In genomic region chr3:95609411-95609810, GRCh38 we compare ENCODE assay signal across 29 cellular contexts.
"Had no signal": no experiment of that assay in that cellular context is flagged by ENCODE, and none has a peak within 500 bp of the region (broad histone marks: within the 10 kb centered on the region; RNA-seq: fewer than 3 reads in every experiment).

No MANE protein-coding gene starts in this region.

- H3K79me2 ChIP-seq: parathyroid adenoma had no signal

- H3K4me3 ChIP-seq: ovary, psoas muscle, right lobe of liver, skin epidermis, smooth muscle cell, spleen, suprapubic skin, testis, tibial artery, transverse colon, upper lobe of right lung, uterus had no signal

- H3K27ac ChIP-seq: neutrophil, ovary, parathyroid adenoma, psoas muscle, right lobe of liver, skin epidermis, spleen, suprapubic skin, testis, tibial artery, transverse colon, upper lobe of right lung, uterus had no signal

- H3K9me3 ChIP-seq: neutrophil, ovary, psoas muscle, right lobe of liver, testis, uterus had no signal

- H3K4me2 ChIP-seq: smooth muscle cell had no signal

- ATAC-seq: naive thymus-derived CD8-positive, alpha-beta T cell; natural killer cell treated with Interleukin-12 subunit alpha and Interleukin-12 subunit beta and Interleukin-15 and Interleukin-18, amount 100 ng/mL, for 72 hours; psoas muscle; right cardiac atrium; right lobe of liver; stimulated activated memory B cell treated with anti-CD40 and anti-IgM and Interleukin-4, amounts not matched to agents 10 μg/mL and 1 μg/mL and 100 μg/mL, for 72 hours; stimulated activated naive CD8-positive, alpha-beta T cell treated with anti-CD3 and anti-CD28 coated beads, Interleukin-15, amount 100 ng/mL, for 72 hours; stimulated activated naive CD8-positive, alpha-beta T cell treated with anti-CD3 and anti-CD28 coated beads, Interleukin-15, Interleukin-2, amounts not matched to agents 100 U/mL and 50 U/mL, for 24 hours; upper lobe of right lung had no signal

- DNase-seq: naive thymus-derived CD8-positive, alpha-beta T cell; nephron progenitor cell; nucleus accumbens; ovary; posterior cingulate gyrus; psoas muscle; right cardiac atrium; right lobe of liver; spleen; stimulated activated CD4-positive, alpha-beta T cell treated with anti-CD3 and anti-CD28 coated beads, Interleukin-12 subunit alpha, Interleukin-12 subunit beta, amount 100 ng/mL, for 4 hours; stimulated activated CD4-positive, alpha-beta T cell treated with anti-CD3 and anti-CD28 coated beads, Interleukin-1b, Interleukin-23, amount 100 ng/mL, for 48 hours; stimulated activated CD4-positive, alpha-beta T cell treated with anti-CD3 and anti-CD28 coated beads, Interleukin-4, amount 100 ng/mL, for 1 hour; stimulated activated CD4-positive, alpha-beta T cell treated with anti-CD3 and anti-CD28 coated beads, Interleukin-4, amount 100 ng/mL, for 4 hours; stimulated activated CD8-positive, alpha-beta memory T cell treated with anti-CD3 and anti-CD28 coated beads, Interleukin-4, amount 100 ng/mL, for 48 hours; stimulated activated naive CD4-positive, alpha-beta T cell; stimulated activated naive CD8-positive, alpha-beta T cell treated with anti-CD3 and anti-CD28 coated beads, Interleukin-15, amount 100 ng/mL, for 72 hours; stimulated activated naive CD8-positive, alpha-beta T cell treated with anti-CD3 and anti-CD28 coated beads, Interleukin-15, Interleukin-2, amounts not matched to agents 100 U/mL and 50 U/mL, for 24 hours; testis; tibial artery; transverse colon; upper lobe of right lung; uterus had no signal

- H3K36me3 ChIP-seq: neutrophil, ovary, right lobe of liver, spleen, suprapubic skin, tibial artery, transverse colon, upper lobe of right lung, uterus had no signal

- H3K4me1 ChIP-seq: parathyroid adenoma, psoas muscle, right lobe of liver, spleen, suprapubic skin, testis, tibial artery, transverse colon, upper lobe of right lung, uterus had no signal

- H2AFZ ChIP-seq: parathyroid adenoma had no signal

- H3K27me3 ChIP-seq: neutrophil, ovary, right lobe of liver, spleen, suprapubic skin, testis, tibial artery, transverse colon, upper lobe of right lung, uterus had no signal
